26 cellular contexts compared by ENCODE assay signal in genomic region chr3:140134231-140134630, GRCh38.
"Had no signal": no experiment of that assay in that cellular context is flagged by ENCODE, and none has a peak within 500 bp of the region (broad histone marks: within the 10 kb centered on the region; RNA-seq: fewer than 3 reads in every experiment).

No MANE protein-coding gene starts in this region.

- DNase-seq: activated CD4-positive, alpha-beta T cell treated with anti-CD3 and anti-CD28 coated beads for 4 hours; activated CD8-positive, alpha-beta memory T cell treated with anti-CD3 and anti-CD28 coated beads, Interleukin-2, amount 50 U/mL, for 48 hours; activated CD8-positive, alpha-beta T cell treated with anti-CD3 and anti-CD28 coated beads for 36 hours; activated effector memory CD4-positive, alpha-beta T cell treated with Interleukin-2 at 50 U/mL for 16 hours; activated naive CD4-positive, alpha-beta T cell; activated T-cell treated with anti-CD3 and anti-CD28 coated beads, Interleukin-2, amount 50 U/mL, for 1 hour; aorta; caudate nucleus; Kasumi-1; KBM-7; NCI-H1105 treated with DMSO at 0.1 percent for 48 hours; NCI-H187; NCI-H2081; NCI-H226; NCI-H510A treated with DMSO at 0.1 percent for 48 hours; NCI-H774; NK-92 treated with Interleukin-12 subunit alpha and Interleukin-12 subunit beta, amount 100 ng/mL, for 24 hours; OCI-M1; RPMI8226; T-cell had no signal

- H3K27ac ChIP-seq: breast epithelium, coronary artery, SK-N-MC, VCaP had no signal

- H3K4me3 ChIP-seq: breast epithelium, coronary artery, SK-N-MC had no signal

- ATAC-seq: activated CD8-positive, alpha-beta T cell treated with anti-CD3 and anti-CD28 coated beads for 36 hours; Panc1; Right ventricle myocardium inferior; T-cell had no signal

- H3K27me3 ChIP-seq: breast epithelium had no signal

- H3K36me3 ChIP-seq: breast epithelium had no signal

- H3K9me3 ChIP-seq: breast epithelium had no signal
